In the genomic region with DNA sequence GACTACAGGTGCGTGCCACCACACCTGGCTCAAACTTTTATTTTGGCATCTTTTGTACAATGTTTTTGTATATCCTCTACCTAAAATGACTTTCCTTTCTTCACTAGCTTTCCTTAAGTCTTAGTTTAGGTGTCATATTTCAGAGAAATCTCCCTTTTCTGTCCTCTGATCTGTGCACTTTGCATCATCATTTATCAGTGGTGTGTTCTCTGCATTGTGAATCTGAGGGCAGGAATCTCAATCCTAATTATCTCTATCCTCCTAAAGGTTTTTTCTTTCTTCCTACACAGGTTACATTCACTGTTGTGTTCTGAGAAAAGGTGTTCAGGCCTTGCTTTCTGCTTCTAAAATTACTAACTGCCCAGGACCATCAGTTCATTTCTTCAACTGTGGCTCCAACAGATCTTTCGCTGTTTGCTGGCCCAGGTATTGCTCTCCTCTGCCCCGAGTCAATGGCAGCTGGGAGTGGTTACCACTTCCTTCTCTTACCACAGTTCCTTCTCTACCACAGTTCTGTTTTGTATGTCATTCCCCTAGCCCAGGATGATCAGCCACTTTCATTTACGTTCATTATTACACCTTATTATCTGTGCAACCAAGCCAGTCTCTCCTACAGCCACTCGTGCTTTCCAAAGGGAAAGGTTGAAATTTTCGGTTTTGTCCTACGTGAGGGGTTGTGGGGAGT, we compare ENCODE assay signal across 8 cellular contexts. TPM values are rescaled to one million over a fixed set of nuclear protein-coding genes. Genes with fewer than 3 reads are reported as not detected.
DNase-seq lines count a peak whose midpoint lies in the region; ATAC-seq lines count a peak whose summit lies in the region.

No MANE protein-coding gene starts in this region.

- no peaks in the 10 kb centered on the region for H3K9me3 Mint-ChIP-seq in natural killer cell treated with Interleukin-12 subunit alpha and Interleukin-12 subunit beta and Interleukin-15 and Interleukin-18, amount 100 ng/mL, for 72 hours

- H3K4me3 Mint-ChIP-seq in natural killer cell treated with Interleukin-12 subunit alpha and Interleukin-12 subunit beta and Interleukin-15 and Interleukin-18, amount 100 ng/mL, for 72 hours, result peak overlapping the region; percentile 90

- H3K9me3 ChIP-seq in BLaER1 (no peaks in the 10 kb centered on the region), SJCRH30 (replicated peaks) (0 out of 2 replicates have a peak, but pooled peaks cover 3% of the 10 kb centered on the region)

- H4K20me1 ChIP-seq in BLaER1, result peaks cover 90% of the 10 kb centered on the region

- H3K9ac ChIP-seq in BLaER1, result no peak overlapping the region

- H3K4me3 ChIP-seq in BLaER1 (no peak overlapping the region), SJCRH30 (no peak overlapping the region)

- no peaks in the 10 kb centered on the region for H3K27me3 Mint-ChIP-seq in natural killer cell treated with Interleukin-12 subunit alpha and Interleukin-12 subunit beta and Interleukin-15 and Interleukin-18, amount 100 ng/mL, for 72 hours

- peak overlapping the region; percentile 81 to 84 for H3K27ac Mint-ChIP-seq in natural killer cell treated with Interleukin-12 subunit alpha and Interleukin-12 subunit beta and Interleukin-15 and Interleukin-18, amount 100 ng/mL, for 72 hours

- no peaks in the 10 kb centered on the region for H3K36me3 ChIP-seq in BLaER1
- H3K36me3 ChIP-seq in SJCRH30, result peaks cover 15% of the 10 kb centered on the region

- H3K4me1 Mint-ChIP-seq in natural killer cell treated with Interleukin-12 subunit alpha and Interleukin-12 subunit beta and Interleukin-15 and Interleukin-18, amount 100 ng/mL, for 72 hours (ENCODE audit: low read depth in 2 of 2), result peaks cover 64 to 81% of the 10 kb centered on the region in 2 donors

- peak; percentile 39 for DNase-seq in activated CD4-positive, alpha-beta T cell treated with anti-CD3 and anti-CD28 coated beads, Interleukin-2, amount 50 U/mL, for 1 hour
- peak; percentile 70 for DNase-seq in natural killer cell treated with Interleukin-12 subunit alpha and Interleukin-12 subunit beta and Interleukin-15 and Interleukin-18, amount 100 ng/mL, for 72 hours (ENCODE audit: low spot score)
- no peak for DNase-seq in hepatic stellate cell (ENCODE audit: low spot score)
- no peak for DNase-seq in SJCRH30
- DNase-seq in head of caudate nucleus, result no peak

- peak overlapping the region; percentile 55 for H3K4me2 ChIP-seq in BLaER1

- peaks cover 10% of the 10 kb centered on the region for H3K36me3 Mint-ChIP-seq in natural killer cell treated with Interleukin-12 subunit alpha and Interleukin-12 subunit beta and Interleukin-15 and Interleukin-18, amount 100 ng/mL, for 72 hours

- no peak overlapping the region for H3K27ac ChIP-seq in BLaER1
- no peak overlapping the region for H3K27ac ChIP-seq in SJCRH30

- intact Hi-C loops in head of caudate nucleus (cut with DNase I), result no loop called here

- H3K4me1 ChIP-seq in BLaER1 (peaks cover 42% of the 10 kb centered on the region), SJCRH30 (peaks cover 6% of the 10 kb centered on the region)

- ATAC-seq in GM19452 (IDR thresholded peaks at IDR 0.05; ENCODE audit: unreplicated experiment) (peak; percentile 98), HG03439 (IDR thresholded peaks at IDR 0.05; ENCODE audit: unreplicated experiment) (peak; percentile 92)
- peak; percentile 96 to 99 for ATAC-seq in natural killer cell treated with Interleukin-12 subunit alpha and Interleukin-12 subunit beta and Interleukin-15 and Interleukin-18, amount 100 ng/mL, for 72 hours

- no peaks in the 10 kb centered on the region for H3K27me3 ChIP-seq in BLaER1
- H3K27me3 ChIP-seq in SJCRH30, result no peaks in the 10 kb centered on the region

RNA-seq across cellular contexts. Expression of gene TGFBR1, which starts 14.0 kb away (rescaled TPM):
- 100 to 1,000 TPM in 1 of 2 donors, 10 to 100 TPM in 1; 62.7 to 105 TPM for total RNA-seq in natural killer cell treated with Interleukin-12 subunit alpha and Interleukin-12 subunit beta and Interleukin-15 and Interleukin-18, amount 100 ng/mL, for 72 hours
- 85.0 and 97.4 TPM in 2 replicates for total RNA-seq in SJCRH30 (2014; rRNA removed; shearing (Covaris generic))

Comparison
In these comparisons a context has a peak if more than half of its experiments do, and no peak if none do; other contexts are left out.
1. DNase-seq: peak in activated CD4-positive, alpha-beta T cell treated with anti-CD3 and anti-CD28 coated beads, Interleukin-2, amount 50 U/mL, for 1 hour (single experiment) and natural killer cell treated with Interleukin-12 subunit alpha and Interleukin-12 subunit beta and Interleukin-15 and Interleukin-18, amount 100 ng/mL, for 72 hours (single experiment); none in hepatic stellate cell (single experiment), SJCRH30 (0 of 2) and head of caudate nucleus (0 of 42).
2. Peak in every context shown above with its lines, with median percentiles within 50 percentile points of each other: ATAC-seq.